1 cellular context compared by ENCODE assay signal in the genomic region with DNA sequence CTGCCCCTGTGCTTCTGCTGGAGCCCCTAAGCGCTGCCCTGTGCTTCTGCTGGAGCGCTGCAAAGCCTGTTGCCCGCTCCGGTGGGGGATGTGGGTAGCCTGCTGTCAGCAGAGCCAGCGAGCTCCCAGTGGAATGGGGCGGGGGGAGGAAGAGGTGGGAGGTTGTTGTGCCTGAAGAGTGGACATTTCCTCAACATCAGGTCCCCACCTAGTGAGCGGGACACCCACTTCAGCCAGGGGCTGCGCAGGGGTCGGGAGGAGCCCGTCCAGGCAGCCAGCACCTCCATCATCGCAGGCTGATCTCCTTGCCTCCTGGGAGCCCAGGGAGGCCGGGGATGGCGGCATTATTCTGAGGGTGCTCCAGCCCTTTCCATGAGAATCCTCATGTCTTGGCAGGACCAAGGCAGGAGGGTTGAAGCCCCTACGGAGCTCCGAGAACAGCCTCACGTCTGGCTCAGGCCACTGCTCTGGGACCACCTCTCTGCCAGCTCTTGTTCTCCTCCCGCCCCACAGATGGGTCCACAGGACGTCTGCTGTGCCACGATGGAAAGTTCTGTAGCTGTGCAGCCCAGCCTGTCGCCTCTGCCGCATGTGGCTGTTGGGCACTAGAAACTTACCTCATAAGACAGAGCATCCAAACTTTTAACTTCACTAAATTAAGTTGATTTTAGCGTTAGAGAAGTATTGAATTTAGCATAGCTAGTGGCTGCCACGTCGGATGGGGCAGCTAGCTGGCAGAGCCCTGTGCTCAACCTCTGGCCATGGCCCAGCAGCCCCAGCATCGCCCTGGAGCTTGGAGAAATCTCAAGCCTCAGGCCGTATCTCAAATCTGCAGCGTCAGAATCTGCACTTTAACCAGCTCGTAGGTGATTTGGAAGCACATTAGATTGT.
TF ChIP-seq lines count a peak whose summit lies in the region.

No MANE protein-coding gene starts in this region.

TF ChIP-seq in HepG2, 621 proteins besides CTCF, POLR2A, EP300 and RAD21 (continues in another document):
- no peak for TF ChIP-seq JARID2 (CRISPR knock-in tag; IDR thresholded peaks at IDR 0.05; ENCODE audit: insufficient replicate concordance)
- TF ChIP-seq CBX5 (CRISPR knock-in tag; IDR thresholded peaks at IDR 0.05; ENCODE audit: borderline replicate concordance), result no peak
- no peak for TF ChIP-seq SETDB1 (CRISPR knock-in tag; IDR thresholded peaks at IDR 0.05; ENCODE audit: borderline replicate concordance)
- TF ChIP-seq ZNF619 (CRISPR knock-in tag; IDR thresholded peaks at IDR 0.05), result no peak
- TF ChIP-seq, protein P1, sequence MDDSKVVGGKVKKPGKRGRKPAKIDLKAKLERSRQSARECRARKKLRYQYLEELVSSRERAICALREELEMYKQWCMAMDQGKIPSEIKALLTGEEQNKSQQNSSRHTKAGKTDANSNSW (CRISPR knock-in tag; IDR thresholded peaks at IDR 0.05; ENCODE audit: borderline replicate concordance), result no peak
- TF ChIP-seq ZBTB8A (CRISPR knock-in tag; IDR thresholded peaks at IDR 0.05; ENCODE audit: borderline replicate concordance, low read depth), result no peak
- no peak for TF ChIP-seq FOSL1 (CRISPR knock-in tag; IDR thresholded peaks at IDR 0.05; ENCODE audit: borderline replicate concordance)
- 0 out of 2 replicates have a peak, but pooled peaks have one; percentile 44 for TF ChIP-seq ZNF572 (CRISPR knock-in tag; IDR thresholded peaks at IDR 0.05)
- TF ChIP-seq, protein P2, sequence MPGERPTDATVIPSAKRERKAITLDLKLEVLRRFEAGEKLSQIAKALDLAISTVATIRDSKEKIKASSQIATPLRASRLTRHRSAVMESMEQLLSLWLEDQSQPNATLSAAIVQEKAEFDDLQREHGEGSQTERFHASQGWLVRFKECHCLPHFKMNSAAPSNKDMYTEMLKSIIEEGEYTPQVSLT (CRISPR knock-in tag; IDR thresholded peaks at IDR 0.05; ENCODE audit: borderline replicate concordance, low read depth), result no peak
- 0 out of 2 replicates have a peak, but pooled peaks have one; percentile 56 for TF ChIP-seq THAP7 (CRISPR knock-in tag; IDR thresholded peaks at IDR 0.05)
- no peak for TF ChIP-seq ZBTB38 (CRISPR knock-in tag; IDR thresholded peaks at IDR 0.05)
- TF ChIP-seq, protein P3, sequence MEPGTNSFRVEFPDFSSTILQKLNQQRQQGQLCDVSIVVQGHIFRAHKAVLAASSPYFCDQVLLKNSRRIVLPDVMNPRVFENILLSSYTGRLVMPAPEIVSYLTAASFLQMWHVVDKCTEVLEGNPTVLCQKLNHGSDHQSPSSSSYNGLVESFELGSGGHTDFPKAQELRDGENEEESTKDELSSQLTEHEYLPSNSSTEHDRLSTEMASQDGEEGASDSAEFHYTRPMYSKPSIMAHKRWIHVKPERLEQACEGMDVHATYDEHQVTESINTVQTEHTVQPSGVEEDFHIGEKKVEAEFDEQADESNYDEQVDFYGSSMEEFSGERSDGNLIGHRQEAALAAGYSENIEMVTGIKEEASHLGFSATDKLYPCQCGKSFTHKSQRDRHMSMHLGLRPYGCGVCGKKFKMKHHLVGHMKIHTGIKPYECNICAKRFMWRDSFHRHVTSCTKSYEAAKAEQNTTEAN (CRISPR knock-in tag; conservative IDR thresholded peaks at IDR 0.05), result no peak
- TF ChIP-seq RFXAP (CRISPR knock-in tag; IDR thresholded peaks at IDR 0.05; ENCODE audit: borderline replicate concordance), result no peak
- TF ChIP-seq, protein P4, sequence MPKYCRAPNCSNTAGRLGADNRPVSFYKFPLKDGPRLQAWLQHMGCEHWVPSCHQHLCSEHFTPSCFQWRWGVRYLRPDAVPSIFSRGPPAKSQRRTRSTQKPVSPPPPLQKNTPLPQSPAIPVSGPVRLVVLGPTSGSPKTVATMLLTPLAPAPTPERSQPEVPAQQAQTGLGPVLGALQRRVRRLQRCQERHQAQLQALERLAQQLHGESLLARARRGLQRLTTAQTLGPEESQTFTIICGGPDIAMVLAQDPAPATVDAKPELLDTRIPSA (CRISPR knock-in tag; IDR thresholded peaks at IDR 0.05; ENCODE audit: borderline replicate concordance), result no peak
- TF ChIP-seq SMAD9 (CRISPR knock-in tag; IDR thresholded peaks at IDR 0.05), result 0 out of 2 replicates have a peak, but pooled peaks have one; percentile 37
- 0 out of 2 replicates have a peak, but pooled peaks have one; percentile 63 for TF ChIP-seq GLI4 (CRISPR knock-in tag; IDR thresholded peaks at IDR 0.05; ENCODE audit: borderline replicate concordance)
- TF ChIP-seq KLF6 (CRISPR knock-in tag; IDR thresholded peaks at IDR 0.05), result no peak
- no peak for TF ChIP-seq ISL2 (CRISPR knock-in tag; IDR thresholded peaks at IDR 0.05)
- TF ChIP-seq NFE2 (CRISPR knock-in tag; IDR thresholded peaks at IDR 0.05), result no peak
- no peak for TF ChIP-seq NCOA1 (CRISPR knock-in tag; IDR thresholded peaks at IDR 0.05)
- TF ChIP-seq, protein P5, sequence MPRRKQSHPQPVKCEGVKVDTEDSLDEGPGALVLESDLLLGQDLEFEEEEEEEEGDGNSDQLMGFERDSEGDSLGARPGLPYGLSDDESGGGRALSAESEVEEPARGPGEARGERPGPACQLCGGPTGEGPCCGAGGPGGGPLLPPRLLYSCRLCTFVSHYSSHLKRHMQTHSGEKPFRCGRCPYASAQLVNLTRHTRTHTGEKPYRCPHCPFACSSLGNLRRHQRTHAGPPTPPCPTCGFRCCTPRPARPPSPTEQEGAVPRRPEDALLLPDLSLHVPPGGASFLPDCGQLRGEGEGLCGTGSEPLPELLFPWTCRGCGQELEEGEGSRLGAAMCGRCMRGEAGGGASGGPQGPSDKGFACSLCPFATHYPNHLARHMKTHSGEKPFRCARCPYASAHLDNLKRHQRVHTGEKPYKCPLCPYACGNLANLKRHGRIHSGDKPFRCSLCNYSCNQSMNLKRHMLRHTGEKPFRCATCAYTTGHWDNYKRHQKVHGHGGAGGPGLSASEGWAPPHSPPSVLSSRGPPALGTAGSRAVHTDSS (CRISPR knock-in tag; conservative IDR thresholded peaks at IDR 0.05), result no peak
- TF ChIP-seq, protein P6, sequence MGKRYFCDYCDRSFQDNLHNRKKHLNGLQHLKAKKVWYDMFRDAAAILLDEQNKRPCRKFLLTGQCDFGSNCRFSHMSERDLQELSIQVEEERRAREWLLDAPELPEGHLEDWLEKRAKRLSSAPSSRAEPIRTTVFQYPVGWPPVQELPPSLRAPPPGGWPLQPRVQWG (CRISPR knock-in tag; IDR thresholded peaks at IDR 0.05; ENCODE audit: borderline replicate concordance, low read depth), result no peak
- TF ChIP-seq ZNF383 (CRISPR knock-in tag; IDR thresholded peaks at IDR 0.05; ENCODE audit: borderline replicate concordance), result no peak
- TF ChIP-seq ZNF589 (CRISPR knock-in tag; conservative IDR thresholded peaks at IDR 0.05), result peak; percentile 66; the same call in 1 of the 2 replicates
- no peak for TF ChIP-seq ZBTB14 (CRISPR knock-in tag; IDR thresholded peaks at IDR 0.05)
- 0 out of 2 replicates have a peak, but pooled peaks have one; percentile 41 for TF ChIP-seq MTF2 (CRISPR knock-in tag; IDR thresholded peaks at IDR 0.05; ENCODE audit: borderline replicate concordance)
- no peak for TF ChIP-seq ZNF788 (CRISPR knock-in tag; IDR thresholded peaks at IDR 0.05; ENCODE audit: borderline replicate concordance)
- TF ChIP-seq BHLHE40 (IDR thresholded peaks at IDR 0.05; ENCODE audit: low read length), result no peak
- no peak for TF ChIP-seq SAFB2 (CRISPR knock-in tag; IDR thresholded peaks at IDR 0.05; ENCODE audit: borderline replicate concordance, low read depth)
- TF ChIP-seq RFX1 (IDR thresholded peaks at IDR 0.05), result no peak
- no peak for TF ChIP-seq ZNF75D (CRISPR knock-in tag; IDR thresholded peaks at IDR 0.05; ENCODE audit: borderline replicate concordance)
- TF ChIP-seq, protein P7, sequence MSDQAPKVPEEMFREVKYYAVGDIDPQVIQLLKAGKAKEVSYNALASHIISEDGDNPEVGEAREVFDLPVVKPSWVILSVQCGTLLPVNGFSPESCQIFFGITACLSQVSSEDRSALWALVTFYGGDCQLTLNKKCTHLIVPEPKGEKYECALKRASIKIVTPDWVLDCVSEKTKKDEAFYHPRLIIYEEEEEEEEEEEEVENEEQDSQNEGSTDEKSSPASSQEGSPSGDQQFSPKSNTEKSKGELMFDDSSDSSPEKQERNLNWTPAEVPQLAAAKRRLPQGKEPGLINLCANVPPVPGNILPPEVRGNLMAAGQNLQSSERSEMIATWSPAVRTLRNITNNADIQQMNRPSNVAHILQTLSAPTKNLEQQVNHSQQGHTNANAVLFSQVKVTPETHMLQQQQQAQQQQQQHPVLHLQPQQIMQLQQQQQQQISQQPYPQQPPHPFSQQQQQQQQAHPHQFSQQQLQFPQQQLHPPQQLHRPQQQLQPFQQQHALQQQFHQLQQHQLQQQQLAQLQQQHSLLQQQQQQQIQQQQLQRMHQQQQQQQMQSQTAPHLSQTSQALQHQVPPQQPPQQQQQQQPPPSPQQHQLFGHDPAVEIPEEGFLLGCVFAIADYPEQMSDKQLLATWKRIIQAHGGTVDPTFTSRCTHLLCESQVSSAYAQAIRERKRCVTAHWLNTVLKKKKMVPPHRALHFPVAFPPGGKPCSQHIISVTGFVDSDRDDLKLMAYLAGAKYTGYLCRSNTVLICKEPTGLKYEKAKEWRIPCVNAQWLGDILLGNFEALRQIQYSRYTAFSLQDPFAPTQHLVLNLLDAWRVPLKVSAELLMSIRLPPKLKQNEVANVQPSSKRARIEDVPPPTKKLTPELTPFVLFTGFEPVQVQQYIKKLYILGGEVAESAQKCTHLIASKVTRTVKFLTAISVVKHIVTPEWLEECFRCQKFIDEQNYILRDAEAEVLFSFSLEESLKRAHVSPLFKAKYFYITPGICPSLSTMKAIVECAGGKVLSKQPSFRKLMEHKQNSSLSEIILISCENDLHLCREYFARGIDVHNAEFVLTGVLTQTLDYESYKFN (CRISPR knock-in tag; conservative IDR thresholded peaks at IDR 0.05), result no peak
- TF ChIP-seq FOXK1 (CRISPR knock-in tag; IDR thresholded peaks at IDR 0.05; ENCODE audit: borderline replicate concordance, low read depth), result no peak
- TF ChIP-seq ZNF598 (CRISPR knock-in tag; IDR thresholded peaks at IDR 0.05; ENCODE audit: borderline replicate concordance), result 0 out of 2 replicates have a peak, but pooled peaks have one; percentile 79
- TF ChIP-seq MTA3 (CRISPR knock-in tag; IDR thresholded peaks at IDR 0.05), result no peak
- 0 out of 2 replicates have a peak, but pooled peaks have one; percentile 73 for TF ChIP-seq KLF13 (CRISPR knock-in tag; IDR thresholded peaks at IDR 0.05)
- TF ChIP-seq, protein P8, sequence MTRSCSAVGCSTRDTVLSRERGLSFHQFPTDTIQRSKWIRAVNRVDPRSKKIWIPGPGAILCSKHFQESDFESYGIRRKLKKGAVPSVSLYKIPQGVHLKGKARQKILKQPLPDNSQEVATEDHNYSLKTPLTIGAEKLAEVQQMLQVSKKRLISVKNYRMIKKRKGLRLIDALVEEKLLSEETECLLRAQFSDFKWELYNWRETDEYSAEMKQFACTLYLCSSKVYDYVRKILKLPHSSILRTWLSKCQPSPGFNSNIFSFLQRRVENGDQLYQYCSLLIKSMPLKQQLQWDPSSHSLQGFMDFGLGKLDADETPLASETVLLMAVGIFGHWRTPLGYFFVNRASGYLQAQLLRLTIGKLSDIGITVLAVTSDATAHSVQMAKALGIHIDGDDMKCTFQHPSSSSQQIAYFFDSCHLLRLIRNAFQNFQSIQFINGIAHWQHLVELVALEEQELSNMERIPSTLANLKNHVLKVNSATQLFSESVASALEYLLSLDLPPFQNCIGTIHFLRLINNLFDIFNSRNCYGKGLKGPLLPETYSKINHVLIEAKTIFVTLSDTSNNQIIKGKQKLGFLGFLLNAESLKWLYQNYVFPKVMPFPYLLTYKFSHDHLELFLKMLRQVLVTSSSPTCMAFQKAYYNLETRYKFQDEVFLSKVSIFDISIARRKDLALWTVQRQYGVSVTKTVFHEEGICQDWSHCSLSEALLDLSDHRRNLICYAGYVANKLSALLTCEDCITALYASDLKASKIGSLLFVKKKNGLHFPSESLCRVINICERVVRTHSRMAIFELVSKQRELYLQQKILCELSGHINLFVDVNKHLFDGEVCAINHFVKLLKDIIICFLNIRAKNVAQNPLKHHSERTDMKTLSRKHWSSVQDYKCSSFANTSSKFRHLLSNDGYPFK (CRISPR knock-in tag; IDR thresholded peaks at IDR 0.05; ENCODE audit: borderline replicate concordance), result peak; percentile 17; the same call in 1 of the 2 replicates
- no peak for TF ChIP-seq MAX (IDR thresholded peaks at IDR 0.05)
- TF ChIP-seq ZNF451 (CRISPR knock-in tag; IDR thresholded peaks at IDR 0.05), result no peak
- 0 out of 2 replicates have a peak, but pooled peaks have one; percentile 36 for TF ChIP-seq GZF1 (CRISPR knock-in tag; IDR thresholded peaks at IDR 0.05)
- TF ChIP-seq REL (CRISPR knock-in tag; conservative IDR thresholded peaks at IDR 0.05), result 0 out of 2 replicates have a peak, but pooled peaks have one; percentile 21
- no peak for TF ChIP-seq MNT (IDR thresholded peaks at IDR 0.05)
- no peak for TF ChIP-seq FOXA1 (IDR thresholded peaks at IDR 0.05)
- no peak for TF ChIP-seq FOXA1 (CRISPR knock-in tag; IDR thresholded peaks at IDR 0.05)
